Comparison of ENCODE assay signal across 18 cellular contexts in the genomic region with DNA sequence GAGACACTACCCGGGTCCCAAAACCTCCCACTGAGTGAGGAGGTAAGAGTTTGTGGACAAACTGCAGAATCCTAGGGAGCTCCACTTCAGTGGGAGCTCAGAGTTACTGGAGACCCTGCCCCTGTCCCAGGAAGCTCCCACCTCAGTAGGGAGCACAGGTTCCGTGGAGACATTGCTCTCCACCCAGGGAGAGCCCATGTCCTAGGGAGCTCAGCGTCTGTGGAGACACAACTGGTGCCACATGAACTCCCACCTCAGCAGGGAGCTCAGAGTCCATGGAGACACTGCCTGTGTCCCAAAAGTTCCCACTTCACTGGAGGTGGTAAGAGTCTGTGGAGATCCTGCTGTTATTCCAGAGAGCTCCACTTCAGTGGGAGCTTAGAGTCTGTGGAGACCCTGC. TPM values are rescaled to one million over a fixed set of nuclear protein-coding genes. Genes with fewer than 3 reads are reported as not detected.
A peak's percentile ranks its signal among the peaks of the same experiment; 100 is the strongest.
DNase-seq lines count a peak whose midpoint lies in the region; ATAC-seq, FAIRE-seq and TF ChIP-seq lines count a peak whose summit lies in the region.
"Had no signal": no experiment of that assay in that cellular context is flagged by ENCODE, and none has a peak within 500 bp of the region (broad histone marks: within the 10 kb centered on the region; RNA-seq: fewer than 3 reads in every experiment).

No MANE protein-coding gene starts in this region.

- H3K9me3 Mint-ChIP-seq in activated CD8-positive, alpha-beta memory T cell treated with anti-CD3 and anti-CD28 coated beads, Interleukin-2, amount 10 ng/mL, durations not matched to agents 7 days and 5 days (ENCODE audit: low read depth) = no peaks in the 10 kb centered on the region
- no peaks in the 10 kb centered on the region for H3K9me3 Mint-ChIP-seq in activated CD4-positive, alpha-beta memory T cell treated with anti-CD3 and anti-CD28 coated beads for 36 hours
- no peaks in the 10 kb centered on the region for H3K9me3 Mint-ChIP-seq in endodermal cell
- H3K9me3 Mint-ChIP-seq in stimulated activated naive CD8-positive, alpha-beta T cell treated with anti-CD3 and anti-CD28 coated beads, Interleukin-15, amount 100 ng/mL, for 72 hours = no peaks in the 10 kb centered on the region
- H3K9me3 Mint-ChIP-seq: dendritic cell treated with granulocyte-macrophage colony-stimulating factor and Interleukin-4, amounts not matched to agents 40 ng/mL and 50 ng/mL, for 4 days; HFFc6 had no signal

- DNase-seq in activated CD8-positive, alpha-beta memory T cell treated with anti-CD3 and anti-CD28 coated beads, Interleukin-2, amount 10 ng/mL, durations not matched to agents 7 days and 5 days = no peak
- no peak for DNase-seq in activated CD8-positive, alpha-beta memory T cell treated with anti-CD3 and anti-CD28 coated beads, Interleukin-2, amount 50 U/mL, for 48 hours
- no peak for DNase-seq in activated CD4-positive, alpha-beta memory T cell treated with anti-CD3 and anti-CD28 coated beads for 36 hours
- peak; percentile 17 for DNase-seq in endodermal cell
- DNase-seq in stimulated activated naive CD8-positive, alpha-beta T cell treated with anti-CD3 and anti-CD28 coated beads, Interleukin-15, amount 100 ng/mL, for 72 hours = no peak
- DNase-seq in HT-29 (ENCODE audit: low spot score) = no peak
- DNase-seq in H7 = no peak
- DNase-seq in urothelium cell line (ENCODE audit: low spot score) = no peak
- DNase-seq: activated CD4-positive, alpha-beta T cell treated with anti-CD3 and anti-CD28 coated beads for 48 hours; heart right ventricle; HFFc6; MM.1S; NCI-H2171 treated with DMSO at 0.1 percent for 48 hours; psoas muscle; trophoblast cell had no signal

- H3K27ac ChIP-seq in endodermal cell (ENCODE audit: low read depth, low read length) = no peak overlapping the region
- H3K27ac ChIP-seq: heart right ventricle, psoas muscle, skin epidermis had no signal

- H3K36me3 Mint-ChIP-seq in activated CD8-positive, alpha-beta memory T cell treated with anti-CD3 and anti-CD28 coated beads, Interleukin-2, amount 10 ng/mL, durations not matched to agents 7 days and 5 days = peaks cover 81% of the 10 kb centered on the region
- H3K36me3 Mint-ChIP-seq in activated CD4-positive, alpha-beta memory T cell treated with anti-CD3 and anti-CD28 coated beads for 36 hours = peaks cover 87% of the 10 kb centered on the region
- no peaks in the 10 kb centered on the region for H3K36me3 Mint-ChIP-seq in endodermal cell (ENCODE audit: low read depth)

- H3K27me3 ChIP-seq in endodermal cell (ENCODE audit: control insufficient read depth, insufficient read depth, low read length, poor library complexity, severe bottlenecking) = no peaks in the 10 kb centered on the region
- H3K27me3 ChIP-seq in H7 (ENCODE audit: control insufficient read depth, insufficient read depth, low read length) = no peaks in the 10 kb centered on the region
- H3K27me3 ChIP-seq: heart right ventricle had no signal

- H3K4me1 ChIP-seq in endodermal cell (ENCODE audit: control insufficient read depth, insufficient read depth, low read length) = no peaks in the 10 kb centered on the region
- H3K4me1 ChIP-seq: psoas muscle had no signal

- ATAC-seq in activated CD8-positive, alpha-beta memory T cell treated with anti-CD3 and anti-CD28 coated beads, Interleukin-2, amount 10 ng/mL, durations not matched to agents 7 days and 5 days = no peak
- ATAC-seq in stimulated activated naive CD8-positive, alpha-beta T cell treated with anti-CD3 and anti-CD28 coated beads, Interleukin-15, amount 100 ng/mL, for 72 hours = no peak
- ATAC-seq: heart right ventricle, psoas muscle had no signal

- POLR2A ChIA-PET in activated CD4-positive, alpha-beta memory T cell treated with anti-CD3 and anti-CD28 coated beads for 36 hours (lab: Charles Lee) = interaction anchor here (0.6 to 5.9 kb wide), 11 partner anchors 10 to 176 kb away, joined by 3 to 83 read pairs (median 6); a partner anchor contains a TSS

- FAIRE-seq in urothelium cell line (lab: Jason Lieb, UNC) = no peak

- CTCF ChIA-PET in activated CD8-positive, alpha-beta memory T cell treated with anti-CD3 and anti-CD28 coated beads, Interleukin-2, amount 10 ng/mL, durations not matched to agents 7 days and 5 days (lab: Charles Lee) = interaction anchor here (0.7 to 3.6 kb wide), 18 partner anchors 8 to 164 kb away, joined by 3 to 56 read pairs (median 5); a partner anchor contains a TSS
- CTCF ChIA-PET in activated CD4-positive, alpha-beta memory T cell treated with anti-CD3 and anti-CD28 coated beads for 36 hours (lab: Charles Lee) = interaction anchor here (0.6 to 5.3 kb wide), 14 partner anchors 8 to 165 kb away, joined by 3 to 112 read pairs (median 6); a partner anchor contains a TSS

- H3K27ac Mint-ChIP-seq in activated CD8-positive, alpha-beta memory T cell treated with anti-CD3 and anti-CD28 coated beads, Interleukin-2, amount 10 ng/mL, durations not matched to agents 7 days and 5 days = peak overlapping the region; percentile 63
- H3K27ac Mint-ChIP-seq in activated CD4-positive, alpha-beta memory T cell treated with anti-CD3 and anti-CD28 coated beads for 36 hours = peak overlapping the region; percentile 76
- H3K27ac Mint-ChIP-seq in endodermal cell = no peak overlapping the region
- H3K27ac Mint-ChIP-seq in stimulated activated naive CD8-positive, alpha-beta T cell treated with anti-CD3 and anti-CD28 coated beads, Interleukin-15, amount 100 ng/mL, for 72 hours = peak overlapping the region; percentile 72 to 92
- H3K27ac Mint-ChIP-seq: HFFc6 had no signal

- intact Hi-C loops in activated CD4-positive, alpha-beta memory T cell treated with anti-CD3 and anti-CD28 coated beads for 36 hours (cut with micrococcal nuclease) = no loop called here

- 85 to 86% methylated on average over 3 of the region's 3 CpGs for WGBS in endodermal cell (ENCODE audit: insufficient coverage in 1 of 2, insufficient read length in 1 of 2), 2 experiments

- peaks cover 54% of the 10 kb centered on the region for H3K4me1 Mint-ChIP-seq in activated CD8-positive, alpha-beta memory T cell treated with anti-CD3 and anti-CD28 coated beads, Interleukin-2, amount 10 ng/mL, durations not matched to agents 7 days and 5 days
- peaks cover 37% of the 10 kb centered on the region for H3K4me1 Mint-ChIP-seq in activated CD4-positive, alpha-beta memory T cell treated with anti-CD3 and anti-CD28 coated beads for 36 hours (ENCODE audit: low read depth)
- no peaks in the 10 kb centered on the region for H3K4me1 Mint-ChIP-seq in endodermal cell
- H3K4me1 Mint-ChIP-seq in stimulated activated naive CD8-positive, alpha-beta T cell treated with anti-CD3 and anti-CD28 coated beads, Interleukin-15, amount 100 ng/mL, for 72 hours = peaks cover 78% of the 10 kb centered on the region

- no peaks in the 10 kb centered on the region for H3K36me3 ChIP-seq in endodermal cell (ENCODE audit: control insufficient read depth, insufficient read depth, low read length)
- H3K36me3 ChIP-seq in H7 (replicated peaks; ENCODE audit: control insufficient read depth, insufficient read depth, low read length) = no peaks in the 10 kb centered on the region

- H3K9ac ChIP-seq in endodermal cell (ENCODE audit: extremely low read depth, low read length, poor library complexity, severe bottlenecking) = no peak overlapping the region

- no peak overlapping the region for H3K4me3 Mint-ChIP-seq in activated CD8-positive, alpha-beta memory T cell treated with anti-CD3 and anti-CD28 coated beads, Interleukin-2, amount 10 ng/mL, durations not matched to agents 7 days and 5 days
- H3K4me3 Mint-ChIP-seq in activated CD4-positive, alpha-beta memory T cell treated with anti-CD3 and anti-CD28 coated beads for 36 hours = no peak overlapping the region
- H3K4me3 Mint-ChIP-seq in endodermal cell = no peak overlapping the region
- peak overlapping the region in 1 of 2 donors; percentile 5 for H3K4me3 Mint-ChIP-seq in stimulated activated naive CD8-positive, alpha-beta T cell treated with anti-CD3 and anti-CD28 coated beads, Interleukin-15, amount 100 ng/mL, for 72 hours
- H3K4me3 Mint-ChIP-seq: B cell; dendritic cell treated with granulocyte-macrophage colony-stimulating factor and Interleukin-4, amounts not matched to agents 40 ng/mL and 50 ng/mL, for 4 days; HFFc6 had no signal

- H3K27me3 Mint-ChIP-seq in activated CD8-positive, alpha-beta memory T cell treated with anti-CD3 and anti-CD28 coated beads, Interleukin-2, amount 10 ng/mL, durations not matched to agents 7 days and 5 days = no peaks in the 10 kb centered on the region
- H3K27me3 Mint-ChIP-seq in activated CD4-positive, alpha-beta memory T cell treated with anti-CD3 and anti-CD28 coated beads for 36 hours = no peaks in the 10 kb centered on the region
- H3K27me3 Mint-ChIP-seq in endodermal cell (ENCODE audit: insufficient read depth) = no peaks in the 10 kb centered on the region
- H3K27me3 Mint-ChIP-seq in stimulated activated naive CD8-positive, alpha-beta T cell treated with anti-CD3 and anti-CD28 coated beads, Interleukin-15, amount 100 ng/mL, for 72 hours = no peaks in the 10 kb centered on the region
- H3K27me3 Mint-ChIP-seq: B cell; dendritic cell treated with granulocyte-macrophage colony-stimulating factor and Interleukin-4, amounts not matched to agents 40 ng/mL and 50 ng/mL, for 4 days had no signal

- H3K4me3 ChIP-seq in endodermal cell (ENCODE audit: low read length) = no peak overlapping the region
- no peak overlapping the region for H3K4me3 ChIP-seq in H7 (ENCODE audit: insufficient read depth, low read depth, low read length)
- H3K4me3 ChIP-seq: heart right ventricle, psoas muscle, skin epidermis had no signal

- TF ChIP-seq CTCF in endodermal cell (conservative IDR thresholded peaks at IDR 0.05) = no peak

- no peaks in the 10 kb centered on the region for H3K9me3 ChIP-seq in endodermal cell (ENCODE audit: control insufficient read depth, low read length)
- H3K9me3 ChIP-seq: heart right ventricle, psoas muscle had no signal

RNA-seq across cellular contexts. Expression of a gene that starts 6.3 kb away (rescaled TPM):
- 100 to 1,000 TPM; 502 to 567 TPM for total RNA-seq in activated CD8-positive, alpha-beta memory T cell treated with anti-CD3 and anti-CD28 coated beads, Interleukin-2, amount 10 ng/mL, durations not matched to agents 7 days and 5 days
- total RNA-seq in activated CD4-positive, alpha-beta memory T cell treated with anti-CD3 and anti-CD28 coated beads for 36 hours = 100 to 1,000 TPM; 429 to 436 TPM
- under 1 TPM; 0.11 to 0.33 TPM for total RNA-seq in endodermal cell
- 0.07 TPM for polyA plus RNA-seq in endodermal cell (2013, experiment 1 of 2)
- 0.12 TPM for polyA plus RNA-seq in endodermal cell (2013, experiment 2 of 2)
- 0.08 and 0.31 TPM in 2 replicates for total RNA-seq in HT-29 (2014; rRNA removed; shearing (Covaris generic))
- total RNA-seq in H7 (2014; rRNA removed; shearing (Covaris generic)) = not detected in 2 replicates
- total RNA-seq: HFFc6 had no signal

RNA-seq across cellular contexts. Expression of a gene that starts 27.4 kb away (rescaled TPM):
- 100 to 1,000 TPM in 1 of 2 experiments, 10 to 100 TPM in 1; 87.5 to 113 TPM for total RNA-seq in activated CD8-positive, alpha-beta memory T cell treated with anti-CD3 and anti-CD28 coated beads, Interleukin-2, amount 10 ng/mL, durations not matched to agents 7 days and 5 days
- 10 to 100 TPM; 85.2 to 89.6 TPM for total RNA-seq in activated CD4-positive, alpha-beta memory T cell treated with anti-CD3 and anti-CD28 coated beads for 36 hours
- 10 to 100 TPM; 37.4 to 38.1 TPM for total RNA-seq in endodermal cell
- 36.7 TPM for polyA plus RNA-seq in endodermal cell (2013, experiment 1 of 2)
- 40.5 TPM for polyA plus RNA-seq in endodermal cell (2013, experiment 2 of 2)
- 69.8 and 90.2 TPM in 2 replicates for total RNA-seq in HT-29 (2014; rRNA removed; shearing (Covaris generic))
- total RNA-seq in H7 (2014; rRNA removed; shearing (Covaris generic)) = 42.4 and 43.9 TPM in 2 replicates

Comparison
In these comparisons a context has a peak if more than half of its experiments do, and no peak if none do; other contexts are left out.
1. RNA of a gene that starts 6.3 kb away (total RNA-seq): 502 to 567 TPM in activated CD8-positive, alpha-beta memory T cell treated with anti-CD3 and anti-CD28 coated beads, Interleukin-2, amount 10 ng/mL, durations not matched to agents 7 days and 5 days and 429 to 436 TPM in activated CD4-positive, alpha-beta memory T cell treated with anti-CD3 and anti-CD28 coated beads for 36 hours; 0.11 to 0.33 TPM in endodermal cell, 0.08 to 0.31 TPM in HT-29 and not detected in H7; every median in the first group is over 100 times any median in the second.